In the genomic region with DNA sequence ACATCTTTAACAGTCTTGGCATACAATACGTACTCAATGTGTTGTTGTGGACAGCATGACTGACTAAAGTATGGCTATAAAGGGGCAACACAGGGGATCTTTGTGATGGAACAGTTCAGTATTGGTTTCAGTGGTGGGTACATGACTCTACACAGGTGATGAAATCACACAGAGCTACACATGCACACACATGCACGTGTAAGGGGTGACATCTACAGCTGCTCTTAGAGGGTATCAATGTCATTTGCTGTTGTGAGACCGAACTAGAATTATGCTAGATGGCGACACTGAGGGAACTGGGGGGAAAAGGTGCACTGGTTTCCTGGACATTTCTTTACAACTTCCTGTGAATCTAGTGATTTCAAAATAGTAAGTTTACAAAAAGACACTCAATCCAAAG, we compare ENCODE assay signal across 14 cellular contexts. TPM values are rescaled to one million over a fixed set of nuclear protein-coding genes. Genes with fewer than 3 reads are reported as not detected.
DNase-seq lines count a peak whose midpoint lies in the region; ATAC-seq and TF ChIP-seq lines count a peak whose summit lies in the region.
"Had no signal": no experiment of that assay in that cellular context is flagged by ENCODE, and none has a peak within 500 bp of the region (broad histone marks: within the 10 kb centered on the region; RNA-seq: fewer than 3 reads in every experiment).

No MANE protein-coding gene starts in this region.

- TF ChIP-seq POLR2A in esophagus squamous epithelium (IDR thresholded peaks at IDR 0.05): no peak

- no peak overlapping the region for H3K4me3 Mint-ChIP-seq in activated CD4-positive, alpha-beta T cell treated with anti-CD3 and anti-CD28 coated beads, Interleukin-2, amount 10 ng/mL, durations not matched to agents 24 days and 14 days
- peak overlapping the region; percentile 14 for H3K4me3 Mint-ChIP-seq in stimulated activated effector memory CD8-positive, alpha-beta T cell treated with anti-CD3 and anti-CD28 coated beads, Interleukin-12 subunit alpha, Interleukin-12 subunit beta, amount 100 ng/mL, for 72 hours
- no peak overlapping the region for H3K4me3 Mint-ChIP-seq in GM23338
- H3K4me3 Mint-ChIP-seq: HFFc6 had no signal

- no peaks in the 10 kb centered on the region for H3K9me2 ChIP-seq in GM23338 (ENCODE audit: insufficient read depth)

- H3K4me1 Mint-ChIP-seq in activated CD4-positive, alpha-beta T cell treated with anti-CD3 and anti-CD28 coated beads, Interleukin-2, amount 10 ng/mL, durations not matched to agents 24 days and 14 days: peaks cover 77% of the 10 kb centered on the region
- H3K4me1 Mint-ChIP-seq in stimulated activated effector memory CD8-positive, alpha-beta T cell treated with anti-CD3 and anti-CD28 coated beads, Interleukin-12 subunit alpha, Interleukin-12 subunit beta, amount 100 ng/mL, for 72 hours: peaks cover 90% of the 10 kb centered on the region
- H3K4me1 Mint-ChIP-seq in GM23338: no peaks in the 10 kb centered on the region; the same call in 2 of the 3 replicates

- no peaks in the 10 kb centered on the region for H3K9me3 ChIP-seq in Panc1 (ENCODE audit: control insufficient read depth, insufficient read depth, low read depth, low read length)
- H3K9me3 ChIP-seq in esophagus squamous epithelium: no peaks in the 10 kb centered on the region

- peaks cover 13% of the 10 kb centered on the region for H3K36me3 Mint-ChIP-seq in activated CD4-positive, alpha-beta T cell treated with anti-CD3 and anti-CD28 coated beads, Interleukin-2, amount 10 ng/mL, durations not matched to agents 24 days and 14 days (ENCODE audit: low read depth)
- H3K36me3 Mint-ChIP-seq in stimulated activated effector memory CD8-positive, alpha-beta T cell treated with anti-CD3 and anti-CD28 coated beads, Interleukin-12 subunit alpha, Interleukin-12 subunit beta, amount 100 ng/mL, for 72 hours: peaks cover 8% of the 10 kb centered on the region
- H3K36me3 Mint-ChIP-seq in GM23338 (ENCODE audit: low read depth): no peaks in the 10 kb centered on the region

- H3K4me3 ChIP-seq in Panc1 (ENCODE audit: low read depth in 2 of 2, low read length in 2 of 2) (no peak overlapping the region), esophagus squamous epithelium (no peak overlapping the region), GM23338 (no peak overlapping the region)

- no peaks in the 10 kb centered on the region for H3K27me3 Mint-ChIP-seq in activated CD4-positive, alpha-beta T cell treated with anti-CD3 and anti-CD28 coated beads, Interleukin-2, amount 10 ng/mL, durations not matched to agents 24 days and 14 days
- peaks cover 2% of the 10 kb centered on the region for H3K27me3 Mint-ChIP-seq in GM23338 (ENCODE audit: insufficient read depth, low read depth, poor library complexity)

- H3F3A ChIP-seq in GM23338 (replicated peaks; ENCODE audit: low read depth): no peaks in the 10 kb centered on the region

- in situ Hi-C loops in Panc1 (cut with HindIII; ENCODE audit: low pct_unique_long_range_greater_than_20kb, low sequenced_read_pairs): no loop called here

- H3K4me1 ChIP-seq in Panc1 (ENCODE audit: control insufficient read depth, insufficient read depth, low read length) (peaks cover 71% of the 10 kb centered on the region), esophagus squamous epithelium (peaks cover 7 to 71% (median 46%) of the 10 kb centered on the region in 3 donors), GM23338 (ENCODE audit: insufficient read depth) (no peaks in the 10 kb centered on the region)

- 69 to 75% methylated on average over 3 to 4 of the region's 4 CpGs for WGBS in esophagus squamous epithelium, 2 donors

- H3K27me3 ChIP-seq in Panc1 (ENCODE audit: control insufficient read depth, insufficient read depth, low read length): no peaks in the 10 kb centered on the region
- no peaks in the 10 kb centered on the region for H3K27me3 ChIP-seq in esophagus squamous epithelium
- H3K27me3 ChIP-seq in GM23338 (ENCODE audit: insufficient read depth): no peaks in the 10 kb centered on the region

- peak overlapping the region; percentile 89 for H3K27ac ChIP-seq in Panc1 (ENCODE audit: low read length)
- peak overlapping the region in 3 of 4 donors; percentile 51 to 84 (median 73) for H3K27ac ChIP-seq in esophagus squamous epithelium
- H3K27ac ChIP-seq in GM23338 (ENCODE audit: low read depth): no peak overlapping the region

- intact Hi-C loops in activated CD4-positive, alpha-beta T cell treated with anti-CD3 and anti-CD28 coated beads, Interleukin-2, amount 10 ng/mL, durations not matched to agents 24 days and 14 days (cut with micrococcal nuclease): no loop called here
- intact Hi-C loops in Panc1 (cut with micrococcal nuclease; ENCODE audit: unreplicated experiment) (no loop called here), esophagus squamous epithelium (cut with DNase I) (no loop called here)

- no peaks in the 10 kb centered on the region for H3K36me3 ChIP-seq in Panc1 (ENCODE audit: control insufficient read depth, insufficient read depth, low read length)
- no peaks in the 10 kb centered on the region for H3K36me3 ChIP-seq in esophagus squamous epithelium
- no peaks in the 10 kb centered on the region for H3K36me3 ChIP-seq in GM23338 (ENCODE audit: insufficient read depth)

- H4K20me1 ChIP-seq in GM23338 (replicated peaks; ENCODE audit: insufficient read depth): no peaks in the 10 kb centered on the region

- TF ChIP-seq CTCF in Panc1 (IDR thresholded peaks at IDR 0.05): peak; percentile 43
- no peak for TF ChIP-seq CTCF in esophagus squamous epithelium (IDR thresholded peaks at IDR 0.05)
- peak in 1 of 2 experiments; percentile 14; a peak in 1 of 4 replicates for TF ChIP-seq CTCF in GM23338 (conservative IDR thresholded peaks at IDR 0.05; ENCODE audit: low read depth in 2 of 2)

- peak; percentile 53 for DNase-seq in activated CD4-positive, alpha-beta T cell treated with anti-CD3 and anti-CD28 coated beads, Interleukin-2, amount 10 ng/mL, durations not matched to agents 24 days and 14 days
- no peak for DNase-seq in activated CD4-positive, alpha-beta T cell treated with anti-CD3 and anti-CD28 coated beads, Interleukin-2, amount 50 U/mL, for 4 hours
- DNase-seq in Panc1 (ENCODE audit: low read depth, low spot score): no peak
- DNase-seq in esophagus squamous epithelium (lab: John Stamatoyannopoulos, UW): no peak
- DNase-seq in stimulated activated effector memory CD8-positive, alpha-beta T cell treated with anti-CD3 and anti-CD28 coated beads, Interleukin-12 subunit alpha, Interleukin-12 subunit beta, amount 100 ng/mL, for 72 hours (ENCODE audit: low spot score in 2 of 2): no peak
- no peak for DNase-seq in NCI-H2029 treated with DMSO at 0.1 percent for 48 hours (lab: John Stamatoyannopoulos, UW)
- DNase-seq in stimulated activated CD4-positive, alpha-beta T cell treated with anti-CD3 and anti-CD28 coated beads, Interleukin-1b, Interleukin-23, amount 100 ng/mL, for 48 hours: no peak
- DNase-seq in GM23338 (ENCODE audit: low spot score): no peak
- DNase-seq: activated naive CD4-positive, alpha-beta T cell; caudate nucleus; HFFc6; Karpas-422; NCI-H2029; NCI-H526 treated with DMSO at 0.1 percent for 48 hours had no signal

- POLR2A ChIA-PET in Panc1 (lab: Charles Lee): no interaction called here

- no TSS peak for BruUV-seq in Panc1 (replicated peaks; lab: Mats Ljungman, UMichigan)

- H3K4me2 ChIP-seq in GM23338: no peak overlapping the region

- ATAC-seq in Panc1: no peak
- ATAC-seq in stimulated activated effector memory CD8-positive, alpha-beta T cell treated with anti-CD3 and anti-CD28 coated beads, Interleukin-12 subunit alpha, Interleukin-12 subunit beta, amount 100 ng/mL, for 72 hours: peak; percentile 74
- no peak for ATAC-seq in GM23338

- H2AFZ ChIP-seq in GM23338: no peak overlapping the region

- H3K79me2 ChIP-seq in GM23338 (replicated peaks; ENCODE audit: insufficient read depth): no peaks in the 10 kb centered on the region

- H3K27ac Mint-ChIP-seq in activated CD4-positive, alpha-beta T cell treated with anti-CD3 and anti-CD28 coated beads, Interleukin-2, amount 10 ng/mL, durations not matched to agents 24 days and 14 days: peak overlapping the region; percentile 20
- peak overlapping the region; percentile 94 for H3K27ac Mint-ChIP-seq in stimulated activated effector memory CD8-positive, alpha-beta T cell treated with anti-CD3 and anti-CD28 coated beads, Interleukin-12 subunit alpha, Interleukin-12 subunit beta, amount 100 ng/mL, for 72 hours
- H3K27ac Mint-ChIP-seq in GM23338: no peak overlapping the region

- peaks cover 3% of the 10 kb centered on the region for H3K9me3 Mint-ChIP-seq in activated CD4-positive, alpha-beta T cell treated with anti-CD3 and anti-CD28 coated beads, Interleukin-2, amount 10 ng/mL, durations not matched to agents 24 days and 14 days
- peaks cover 2% of the 10 kb centered on the region for H3K9me3 Mint-ChIP-seq in stimulated activated effector memory CD8-positive, alpha-beta T cell treated with anti-CD3 and anti-CD28 coated beads, Interleukin-12 subunit alpha, Interleukin-12 subunit beta, amount 100 ng/mL, for 72 hours
- H3K9me3 Mint-ChIP-seq in GM23338: no peaks in the 10 kb centered on the region; the same call in 2 of the 3 replicates
- H3K9me3 Mint-ChIP-seq: HFFc6 had no signal

- CTCF ChIA-PET in Panc1 (lab: Charles Lee): no interaction called here

TF ChIP-seq in GM23338, 12 proteins besides CTCF, POLR2A, EP300 and RAD21 (continues in another document):
- TF ChIP-seq NANOG (IDR thresholded peaks at IDR 0.05; ENCODE audit: borderline replicate concordance) (no peak), ZNF331 (CRISPR knock-in tag; IDR thresholded peaks at IDR 0.05; ENCODE audit: low read depth) (no peak)

RNA-seq across cellular contexts. Expression of gene GAB3, which starts 22.1 kb away (rescaled TPM):
- 3.5 and 3.6 TPM in 2 replicates for total RNA-seq in activated CD4-positive, alpha-beta T cell treated with anti-CD3 and anti-CD28 coated beads, Interleukin-2, amount 10 ng/mL, durations not matched to agents 24 days and 14 days
- total RNA-seq in Panc1 (2021; ENCODE audit: unreplicated experiment): 8.2 TPM
- polyA plus RNA-seq in Panc1 (2012; ENCODE audit: insufficient read length): 2.9 TPM
- total RNA-seq in esophagus squamous epithelium: 1 to 10 TPM in 3 of 4 donors, under 1 TPM in 1; 0.61 to 4.4 (median 1.8) TPM
- total RNA-seq in GM23338 (2014; rRNA removed; shearing (Covaris generic)): 0.50 and 1.8 TPM in 2 replicates
- polyA plus RNA-seq in GM23338 (2016; fragmentation: Nextera tagmentation; extraction: Ambion mirVana): 0.35 and 0.89 TPM in 2 replicates

RNA-seq across cellular contexts. Expression of gene DKC1, which starts 33.9 kb away (rescaled TPM):
- total RNA-seq in activated CD4-positive, alpha-beta T cell treated with anti-CD3 and anti-CD28 coated beads, Interleukin-2, amount 10 ng/mL, durations not matched to agents 24 days and 14 days: 183 and 196 TPM in 2 replicates
- 179 TPM for total RNA-seq in Panc1 (2021; ENCODE audit: unreplicated experiment)
- 131 TPM for polyA plus RNA-seq in Panc1 (2012; ENCODE audit: insufficient read length)
- 10 to 100 TPM; 41.5 to 86.2 (median 49.5) TPM for total RNA-seq in esophagus squamous epithelium
- 101 and 120 TPM in 2 replicates for total RNA-seq in GM23338 (2014; rRNA removed; shearing (Covaris generic))
- polyA plus RNA-seq in GM23338 (2016; fragmentation: Nextera tagmentation; extraction: Ambion mirVana): 154 and 165 TPM in 2 replicates
